Comparison of ENCODE assay signal across 8 cellular contexts in genomic region chr5:55994998-55995914, GRCh38. TPM values are rescaled to one million over a fixed set of nuclear protein-coding genes. Genes with fewer than 3 reads are reported as not detected.
DNase-seq lines count a peak whose midpoint lies in the region; ATAC-seq and TF ChIP-seq lines count a peak whose summit lies in the region.

No MANE protein-coding gene starts in this region.

- peak overlapping the region; percentile 94 for H3K4ac ChIP-seq in IMR-90 (ENCODE audit: low read depth, low read length)

- 0 out of 2 replicates have a peak, but pooled peaks cover 2% of the 10 kb centered on the region for H3K9me1 ChIP-seq in IMR-90 (ENCODE audit: insufficient read depth, low read length)

- H2AFZ ChIP-seq in IMR-90 (replicated peaks; ENCODE audit: low read length, poor library complexity) (peak overlapping the region; percentile 93), OCI-LY3 (ENCODE audit: low read depth, low read length) (peak overlapping the region; percentile 91)

- peak; percentile 91 for DNase-seq in DMS 273 treated with DMSO at 0.1 percent for 48 hours (lab: John Stamatoyannopoulos, UW)
- DNase-seq in IMR-90 = peak; percentile 96
- DNase-seq in activated T-cell treated with anti-CD3 and anti-CD28 coated beads for 4 hours = peak; percentile 95
- peak; percentile 63 for DNase-seq in epithelial cell of prostate (ENCODE audit: low read depth, low spot score)
- peak; percentile 98 for DNase-seq in mucosa of descending colon
- peak; percentile 94 for DNase-seq in stimulated activated CD8-positive, alpha-beta memory T cell treated with anti-CD3 and anti-CD28 coated beads, Interleukin-4, amount 100 ng/mL, for 24 hours (ENCODE audit: low read depth)

- POLR2A ChIA-PET in IMR-90 (lab: Charles Lee; ENCODE audit: unreplicated experiment) = interaction anchor here (0.6 to 1.0 kb wide), 3 partner anchors 26 to 193 kb away, joined by 3 read pairs; no protein-coding TSS in a partner anchor

- dilution Hi-C loops in IMR-90 (cut with HindIII; ENCODE audit: low sequenced_read_pairs, unreplicated experiment) = no loop called here

- peaks cover 13 to 41% of the 10 kb centered on the region in 2 experiments for H3K79me1 ChIP-seq in IMR-90 (ENCODE audit: low read depth in 1 of 2, low read length in 2 of 2)

- peak overlapping the region; percentile 90 to 93 for H4K8ac ChIP-seq in IMR-90 (ENCODE audit: low read depth in 2 of 2, low read length in 2 of 2)

- H2BK15ac ChIP-seq in IMR-90 (ENCODE audit: low read depth, low read length) = peak overlapping the region; percentile 51; the same call in 2 of the 3 replicates

- in situ Hi-C loops in IMR-90 (cut with MboI; ENCODE audit: low sequenced_read_pairs) = loop anchor here (5.0 kb wide), 1 partner anchor 202 kb away; no protein-coding TSS in a partner anchor

- H3K9me3 ChIP-seq in IMR-90 (ENCODE audit: control insufficient read depth, insufficient read depth, low read length) = no peaks in the 10 kb centered on the region
- no peaks in the 10 kb centered on the region; the same call in 1 of the 2 replicates for H3K9me3 ChIP-seq in OCI-LY3 (ENCODE audit: insufficient read depth, low read length)
- no peaks in the 10 kb centered on the region for H3K9me3 ChIP-seq in mucosa of descending colon

- H3K27me3 ChIP-seq in IMR-90 (ENCODE audit: control insufficient read depth, insufficient read depth, low read length) (no peaks in the 10 kb centered on the region), OCI-LY3 (ENCODE audit: low read depth, low read length) (peaks cover 13% of the 10 kb centered on the region; the same call in 1 of the 2 replicates)

- H4K20me1 ChIP-seq in IMR-90 (ENCODE audit: insufficient read depth, low read length) = peaks cover 24% of the 10 kb centered on the region
- peaks cover 7% of the 10 kb centered on the region; the same call in 1 of the 2 replicates for H4K20me1 ChIP-seq in OCI-LY3 (ENCODE audit: insufficient read depth, low read length)

- peak overlapping the region; percentile 99 for H3K14ac ChIP-seq in IMR-90 (replicated peaks; ENCODE audit: low read depth, low read length)

- H2AK5ac ChIP-seq in IMR-90 (ENCODE audit: low read depth, low read length) = peak overlapping the region; percentile 93

- TSS peak; percentile 67 for BruUV-seq in IMR-90 (replicated peaks; lab: Mats Ljungman, UMichigan)

- peak overlapping the region; percentile 96 for H2BK5ac ChIP-seq in IMR-90 (ENCODE audit: low read depth, low read length, poor library complexity, severe bottlenecking)

- 0 out of 2 replicates have a peak, but pooled peaks have one; percentile 22 for TF ChIP-seq CTCF in IMR-90 (conservative IDR thresholded peaks at IDR 0.05; ENCODE audit: low read depth, low read length)
- no peak for TF ChIP-seq CTCF in OCI-LY3 (IDR thresholded peaks at IDR 0.05; ENCODE audit: low read depth, low read length)
- TF ChIP-seq CTCF in mucosa of descending colon (IDR thresholded peaks at IDR 0.05) = no peak

- H2AK9ac ChIP-seq in IMR-90 (replicated peaks; ENCODE audit: low read depth, low read length, poor library complexity) = peak overlapping the region; percentile 98

- peaks cover 11% of the 10 kb centered on the region; the same call in 1 of the 2 replicates for H3K79me2 ChIP-seq in OCI-LY3 (ENCODE audit: low read length)

- H2BK120ac ChIP-seq in IMR-90 (ENCODE audit: low read depth, low read length) = peak overlapping the region; percentile 78

- H4K5ac ChIP-seq in IMR-90 (ENCODE audit: low read depth, low read length) = peak overlapping the region; percentile 83

- H3K27ac ChIP-seq in IMR-90 (ENCODE audit: insufficient read depth, low read length) (peak overlapping the region; percentile 100), OCI-LY3 (ENCODE audit: low read length) (peak overlapping the region; percentile 57), epithelial cell of prostate (peak overlapping the region; percentile 92)

- H3K56ac ChIP-seq in IMR-90 (ENCODE audit: extremely low read depth, insufficient read depth, low read length) = peak overlapping the region; percentile 99

- CTCF ChIA-PET in IMR-90 (lab: Yijun Ruan, JAX) = no interaction called here

- H3K18ac ChIP-seq in IMR-90 (ENCODE audit: low read depth, low read length) = peak overlapping the region; percentile 89

- H3K9ac ChIP-seq in IMR-90 (ENCODE audit: low read depth, low read length) (peak overlapping the region; percentile 98), OCI-LY3 (ENCODE audit: low read length) (peak overlapping the region; percentile 89)

- ATAC-seq in GM21529 (IDR thresholded peaks at IDR 0.05; ENCODE audit: unreplicated experiment) (peak; percentile 94), IMR-90 (ENCODE audit: low read depth) (peak; percentile 96), mucosa of descending colon (peak; percentile 97)

- TF ChIP-seq RAD21 in IMR-90 (IDR thresholded peaks at IDR 0.05; ENCODE audit: low read length) = peak; percentile 15; the same call in 1 of the 2 replicates

- H3K4me3 ChIP-seq in IMR-90 (ENCODE audit: insufficient read depth, low read depth, low read length) (peak overlapping the region; percentile 89), OCI-LY3 (ENCODE audit: low read length) (peak overlapping the region; percentile 90), mucosa of descending colon (peak overlapping the region; percentile 74)

- WGBS in IMR-90 (ENCODE audit: extremely low coverage in 2 of 2, insufficient read length in 1 of 2), 2 experiments = 0% methylated on average over 3 of the region's 70 CpGs; no CpG with 5 or more reads in 1 of the 2 experiments

- intact Hi-C loops in IMR-90 (cut with micrococcal nuclease) (loop anchor here (1.0 to 5.0 kb wide), 4 partner anchors 57 to 264 kb away; no protein-coding TSS in a partner anchor), mucosa of descending colon (cut with DNase I, micrococcal nuclease) (no loop called here)

- peak overlapping the region; percentile 69 for H2BK20ac ChIP-seq in IMR-90 (ENCODE audit: low read depth, low read length)

- TF ChIP-seq POLR2A in IMR-90 (IDR thresholded peaks at IDR 0.05; ENCODE audit: low read depth, low read length) = peak; percentile 80

- peak overlapping the region; percentile 92 for H4K91ac ChIP-seq in IMR-90 (ENCODE audit: insufficient read depth, low read depth, low read length)

- H3K4me2 ChIP-seq in IMR-90 (ENCODE audit: low read depth, low read length) = peak overlapping the region; percentile 89
- H3K4me2 ChIP-seq in OCI-LY3 (ENCODE audit: low read length) = peak overlapping the region; percentile 92

- H3K4me1 ChIP-seq in IMR-90 (ENCODE audit: control insufficient read depth, insufficient read depth, low read length) = peaks cover 2% of the 10 kb centered on the region; the same call in 1 of the 2 replicates
- H3K4me1 ChIP-seq in OCI-LY3 (ENCODE audit: low read length) = peaks cover 5% of the 10 kb centered on the region; the same call in 1 of the 2 replicates
- H3K4me1 ChIP-seq in mucosa of descending colon (ENCODE audit: low read depth) = peaks cover 43% of the 10 kb centered on the region

- H3K36me3 ChIP-seq in IMR-90 (ENCODE audit: control insufficient read depth, insufficient read depth, low read length) (no peaks in the 10 kb centered on the region), OCI-LY3 (replicated peaks; ENCODE audit: low read depth, low read length) (no peaks in the 10 kb centered on the region), mucosa of descending colon (ENCODE audit: low read depth) (no peaks in the 10 kb centered on the region)

- peak overlapping the region; percentile 99 for H3K23ac ChIP-seq in IMR-90 (ENCODE audit: low read depth, low read length)

TF ChIP-seq in IMR-90, 13 proteins besides CTCF, POLR2A, EP300 and RAD21:
- TF ChIP-seq CEBPB (IDR thresholded peaks at IDR 0.05; ENCODE audit: low read depth, low read length) (no peak), NFE2L2 (IDR thresholded peaks at IDR 0.05; ENCODE audit: low read depth, low read length) (no peak), FOS (IDR thresholded peaks at IDR 0.05; ENCODE audit: low read depth, low read length) (0 out of 2 replicates have a peak, but pooled peaks have one; percentile 19), MXI1 (IDR thresholded peaks at IDR 0.05; ENCODE audit: borderline replicate concordance, low read depth, low read length) (peak; percentile 41; the same call in 1 of the 2 replicates), BHLHE40 (IDR thresholded peaks at IDR 0.05; ENCODE audit: low read depth, low read length) (peak; percentile 92), CHD1 (IDR thresholded peaks at IDR 0.05; ENCODE audit: low read depth, low read length) (no peak), MAZ (IDR thresholded peaks at IDR 0.05; ENCODE audit: borderline replicate concordance, low read depth, low read length) (peak; percentile 69; the same call in 1 of the 2 replicates)

RNA-seq across cellular contexts. Expression of gene IL6ST, which starts 0.5 kb away (rescaled TPM):
- total RNA-seq in IMR-90 (2012; rRNA removed) = 506 and 533 TPM in 2 replicates
- polyA plus RNA-seq in IMR-90 (2012; rRNA removed) = 90.6 and 93.1 TPM in 2 replicates
- polyA plus RNA-seq in IMR-90 (2012; cell fraction: cytosol; rRNA removed) = 8.4 and 8.7 TPM in 2 replicates
- 3.7 and 44.6 TPM in 2 replicates for polyA plus RNA-seq in IMR-90 (2012; cell fraction: nucleus; rRNA removed; ENCODE audit: low replicate concordance)
- total RNA-seq in mucosa of descending colon = 100 to 1,000 TPM in 2 of 3 donors, 10 to 100 TPM in 1; 78.0 to 209 (median 126) TPM

Comparison
In these comparisons a context has a peak if more than half of its experiments do, and no peak if none do; other contexts are left out.
1. Peak in every context shown above with its lines: DNase-seq, ATAC-seq, H3K4me3 ChIP-seq and H3K27ac ChIP-seq.